14 cellular contexts compared by ENCODE assay signal in genomic region chr9:38445154-38446043, GRCh38. TPM values are rescaled to one million over a fixed set of nuclear protein-coding genes. Genes with fewer than 3 reads are reported as not detected.
DNase-seq lines count a peak whose midpoint lies in the region; ATAC-seq, FAIRE-seq and TF ChIP-seq lines count a peak whose summit lies in the region.
"Had no signal": no experiment of that assay in that cellular context is flagged by ENCODE, and none has a peak within 500 bp of the region (broad histone marks: within the 10 kb centered on the region; RNA-seq: fewer than 3 reads in every experiment).

No MANE protein-coding gene starts in this region.

- DNase-seq in GM12891 (ENCODE audit: insufficient read length, low spot score) = no peak
- peak; percentile 1 for DNase-seq in OCI-LY7 (ENCODE audit: low spot score)
- no peak for DNase-seq in mesothelial cell of epicardium (ENCODE audit: low spot score in 2 of 2, unreplicated experiment in 2 of 2)
- DNase-seq in activated CD4-positive, alpha-beta T cell treated with anti-CD3 and anti-CD28 coated beads, Interleukin-2, amount 10 ng/mL, durations not matched to agents 24 days and 14 days = no peak
- no peak for DNase-seq in adrenal gland
- no peak for DNase-seq in NOMO-1 (lab: John Stamatoyannopoulos, UW; ENCODE audit: unreplicated experiment in 2 of 2)
- DNase-seq: activated T-cell treated with anti-CD3 and anti-CD28 coated beads, Interleukin-2, amount 50 U/mL, for 24 hours; gastrocnemius medialis; NCI-H69; retina had no signal

- H3K27me3 ChIP-seq in adrenal gland = no peaks in the 10 kb centered on the region
- H3K27me3 ChIP-seq: gastrocnemius medialis had no signal

- H3K4me1 ChIP-seq in OCI-LY7 (ENCODE audit: insufficient read depth, low read length, poor library complexity, severe bottlenecking) = no peaks in the 10 kb centered on the region
- no peaks in the 10 kb centered on the region for H3K4me1 ChIP-seq in adrenal gland (replicated peaks in 1 of 2)
- H3K4me1 ChIP-seq: gastrocnemius medialis had no signal

- no peak overlapping the region for H3K4me3 Mint-ChIP-seq in mesothelial cell of epicardium
- H3K4me3 Mint-ChIP-seq in activated CD4-positive, alpha-beta T cell treated with anti-CD3 and anti-CD28 coated beads, Interleukin-2, amount 10 ng/mL, durations not matched to agents 24 days and 14 days = no peak overlapping the region
- H3K4me3 Mint-ChIP-seq: activated T-cell treated with anti-CD3 and anti-CD28 coated beads, Interleukin-2, amount 50 U/mL, for 24 hours; T-helper 1 cell treated with Interleukin-12 subunit alpha and Interleukin-12 subunit beta and Interleukin-4 antibody, amounts not matched to agents 30 μg/mL and 1 μg/mL, for 36 hours had no signal

- intact Hi-C loops in OCI-LY7 (cut with micrococcal nuclease; ENCODE audit: unreplicated experiment) = no loop called here
- intact Hi-C loops in activated CD4-positive, alpha-beta T cell treated with anti-CD3 and anti-CD28 coated beads, Interleukin-2, amount 10 ng/mL, durations not matched to agents 24 days and 14 days (cut with micrococcal nuclease) = no loop called here
- intact Hi-C loops in adrenal gland (cut with DNase I) = no loop called here

- TF ChIP-seq CTCF in OCI-LY7 (conservative IDR thresholded peaks at IDR 0.05; ENCODE audit: low read length) = no peak
- no peak for TF ChIP-seq CTCF in mesothelial cell of epicardium (IDR thresholded peaks at IDR 0.05; ENCODE audit: unreplicated experiment)
- no peak for TF ChIP-seq CTCF in adrenal gland (IDR thresholded peaks at IDR 0.05)

- H3K4me1 Mint-ChIP-seq in mesothelial cell of epicardium = no peaks in the 10 kb centered on the region
- H3K4me1 Mint-ChIP-seq in activated CD4-positive, alpha-beta T cell treated with anti-CD3 and anti-CD28 coated beads, Interleukin-2, amount 10 ng/mL, durations not matched to agents 24 days and 14 days = no peaks in the 10 kb centered on the region

- H2AFZ ChIP-seq in OCI-LY7 (ENCODE audit: low read length) = no peak overlapping the region

- H3K79me2 ChIP-seq in OCI-LY7 (ENCODE audit: insufficient read depth, low read depth, low read length) = no peaks in the 10 kb centered on the region

- H3K27ac ChIP-seq in OCI-LY7 (ENCODE audit: low read depth, low read length, poor library complexity, severe bottlenecking) = no peak overlapping the region
- no peak overlapping the region for H3K27ac ChIP-seq in adrenal gland
- H3K27ac ChIP-seq: gastrocnemius medialis had no signal

- no peaks in the 10 kb centered on the region for H3K36me3 Mint-ChIP-seq in mesothelial cell of epicardium
- no peaks in the 10 kb centered on the region for H3K36me3 Mint-ChIP-seq in activated CD4-positive, alpha-beta T cell treated with anti-CD3 and anti-CD28 coated beads, Interleukin-2, amount 10 ng/mL, durations not matched to agents 24 days and 14 days (ENCODE audit: low read depth)

- POLR2A ChIA-PET in OCI-LY7 (lab: Charles Lee) = no interaction called here

- no TSS peak for BruUV-seq in OCI-LY7 (replicated peaks; lab: Mats Ljungman, UMichigan)

- H3K36me3 ChIP-seq in OCI-LY7 (ENCODE audit: insufficient read depth, low read length) = no peaks in the 10 kb centered on the region
- H3K36me3 ChIP-seq in adrenal gland (replicated peaks in 1 of 2) = no peaks in the 10 kb centered on the region
- H3K36me3 ChIP-seq: gastrocnemius medialis had no signal

- ATAC-seq in GM19467 (IDR thresholded peaks at IDR 0.05; ENCODE audit: unreplicated experiment) (peak; percentile 95), HG03039 (IDR thresholded peaks at IDR 0.05; ENCODE audit: unreplicated experiment) (peak; percentile 59)
- ATAC-seq: gastrocnemius medialis had no signal

- 63 to 75% (median 66%) methylated on average over 11 of the region's 11 CpGs for WGBS in adrenal gland, 4 donors

- peaks cover 20% of the 10 kb centered on the region for H3K27me3 Mint-ChIP-seq in mesothelial cell of epicardium (ENCODE audit: low read depth)
- peaks cover 16% of the 10 kb centered on the region for H3K27me3 Mint-ChIP-seq in activated CD4-positive, alpha-beta T cell treated with anti-CD3 and anti-CD28 coated beads, Interleukin-2, amount 10 ng/mL, durations not matched to agents 24 days and 14 days

- H3K27ac Mint-ChIP-seq in mesothelial cell of epicardium = no peak overlapping the region
- no peak overlapping the region for H3K27ac Mint-ChIP-seq in activated CD4-positive, alpha-beta T cell treated with anti-CD3 and anti-CD28 coated beads, Interleukin-2, amount 10 ng/mL, durations not matched to agents 24 days and 14 days
- H3K27ac Mint-ChIP-seq: activated T-cell treated with anti-CD3 and anti-CD28 coated beads, Interleukin-2, amount 50 U/mL, for 24 hours; T-helper 1 cell treated with Interleukin-12 subunit alpha and Interleukin-12 subunit beta and Interleukin-4 antibody, amounts not matched to agents 30 μg/mL and 1 μg/mL, for 36 hours had no signal

- FAIRE-seq in GM12891 (lab: Jason Lieb, UNC) = no peak

- no peak for TF ChIP-seq POLR2A in GM12891 (IDR thresholded peaks at IDR 0.05; ENCODE audit: low read depth, low read length)
- no peak for TF ChIP-seq POLR2A in adrenal gland (IDR thresholded peaks at IDR 0.05)

- no peaks in the 10 kb centered on the region for H3K9me2 ChIP-seq in OCI-LY7 (ENCODE audit: insufficient read depth, low read length)

- H4K20me1 ChIP-seq in OCI-LY7 (ENCODE audit: insufficient read depth, low read length) = no peaks in the 10 kb centered on the region

- CTCF ChIA-PET in OCI-LY7 (lab: Charles Lee; ENCODE audit: unreplicated experiment) = no interaction called here

- H3K4me2 ChIP-seq in OCI-LY7 (ENCODE audit: low read length) = no peak overlapping the region

- peaks cover 11% of the 10 kb centered on the region for H3K9me3 Mint-ChIP-seq in mesothelial cell of epicardium
- H3K9me3 Mint-ChIP-seq in activated CD4-positive, alpha-beta T cell treated with anti-CD3 and anti-CD28 coated beads, Interleukin-2, amount 10 ng/mL, durations not matched to agents 24 days and 14 days = no peaks in the 10 kb centered on the region
- H3K9me3 Mint-ChIP-seq: activated T-cell treated with anti-CD3 and anti-CD28 coated beads, Interleukin-2, amount 50 U/mL, for 24 hours; T-helper 1 cell treated with Interleukin-12 subunit alpha and Interleukin-12 subunit beta and Interleukin-4 antibody, amounts not matched to agents 30 μg/mL and 1 μg/mL, for 36 hours had no signal

- H3K9me3 ChIP-seq in OCI-LY7 (ENCODE audit: low read length) (no peaks in the 10 kb centered on the region), adrenal gland (replicated peaks in 1 of 3) (no peaks in the 10 kb centered on the region)
- H3K9me3 ChIP-seq: gastrocnemius medialis had no signal

- H3K4me3 ChIP-seq in OCI-LY7 (ENCODE audit: low read depth, low read length, poor library complexity, severe bottlenecking) = no peak overlapping the region
- H3K4me3 ChIP-seq in adrenal gland = no peak overlapping the region
- H3K4me3 ChIP-seq: gastrocnemius medialis, lung had no signal

TF ChIP-seq in GM12891, 5 proteins besides CTCF, POLR2A, EP300 and RAD21:
- no peak for TF ChIP-seq POLR2AphosphoS5 (IDR thresholded peaks at IDR 0.05; ENCODE audit: low read depth, low read length)
- peak; percentile 93 for TF ChIP-seq SPI1 (IDR thresholded peaks at IDR 0.05; ENCODE audit: low read depth, low read length)
- no peak for TF ChIP-seq PAX5 (IDR thresholded peaks at IDR 0.05; ENCODE audit: insufficient read depth, low read length, severe bottlenecking)
- TF ChIP-seq TAF1 (IDR thresholded peaks at IDR 0.05; ENCODE audit: low read depth, low read length) = no peak

RNA-seq across cellular contexts. Expression of gene IGFBPL1, which starts 21.1 kb away (rescaled TPM):
- not detected for polyA plus RNA-seq in GM12891 (2012; ENCODE audit: low read depth, missing spikeins)
- not detected in 2 replicates for total RNA-seq in OCI-LY7 (2014; rRNA removed; shearing (Covaris generic))
- not detected in 2 replicates for total RNA-seq in OCI-LY7 (2022)
- total RNA-seq in mesothelial cell of epicardium = 0.27 to 0.34 TPM in 2 of 3 replicates, not detected in the other
- not detected in 2 replicates for total RNA-seq in activated CD4-positive, alpha-beta T cell treated with anti-CD3 and anti-CD28 coated beads, Interleukin-2, amount 10 ng/mL, durations not matched to agents 24 days and 14 days
- total RNA-seq in adrenal gland = 1 to 10 TPM in 3 of 8 donors, under 1 TPM in 1, not detected in 4; 0.23 to 5.2 (median 1.5) TPM
- 1 to 10 TPM in 1 of 3 donors, under 1 TPM in 2; 0.17 to 1.9 (median 0.40) TPM for polyA plus RNA-seq in adrenal gland
- total RNA-seq: gastrocnemius medialis had no signal

RNA-seq across cellular contexts. Expression of gene ALDH1B1, which starts 52.9 kb away (rescaled TPM):
- polyA plus RNA-seq in GM12891 (2012; ENCODE audit: low read depth, missing spikeins) = 13.1 TPM
- total RNA-seq in OCI-LY7 (2014; rRNA removed; shearing (Covaris generic)) = 0.32 and 1.3 TPM in 2 replicates
- total RNA-seq in OCI-LY7 (2022) (5.8 and 8.6 TPM in 2 replicates), mesothelial cell of epicardium (17.5 to 20.3 TPM (median 19.7 TPM) in 3 replicates), adrenal gland (10 to 100 TPM; 15.5 to 46.8 (median 19.3) TPM)
- 35.2 and 36.5 TPM in 2 replicates for total RNA-seq in activated CD4-positive, alpha-beta T cell treated with anti-CD3 and anti-CD28 coated beads, Interleukin-2, amount 10 ng/mL, durations not matched to agents 24 days and 14 days
- 10 to 100 TPM in 1 of 3 donors, 1 to 10 TPM in 2; 4.4 to 41.4 (median 6.2) TPM for polyA plus RNA-seq in adrenal gland
